17 cellular contexts compared by ENCODE assay signal in the genomic region with DNA sequence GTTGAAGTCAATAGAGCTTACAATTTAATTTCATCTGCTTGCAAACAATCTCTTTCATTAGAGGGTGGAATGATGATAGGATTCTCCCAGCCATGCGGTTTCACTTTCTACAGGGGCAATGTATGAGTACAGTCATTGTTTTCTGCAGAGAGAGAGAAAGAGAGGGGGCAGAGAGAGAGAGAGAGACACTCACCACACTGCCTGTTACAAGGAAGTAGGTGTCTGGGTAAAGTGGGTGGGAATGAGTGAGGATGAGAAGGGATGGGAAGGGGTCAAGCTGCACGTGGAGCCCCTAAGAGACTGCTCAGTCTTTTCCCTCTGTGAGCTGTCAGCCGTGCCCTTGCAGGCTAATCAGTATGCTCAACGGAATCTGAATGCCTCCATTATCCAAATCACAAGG.
DNase-seq lines count a peak whose midpoint lies in the region; ATAC-seq, FAIRE-seq and TF ChIP-seq lines count a peak whose summit lies in the region.
"Had no signal": no experiment of that assay in that cellular context is flagged by ENCODE, and none has a peak within 500 bp of the region (broad histone marks: within the 10 kb centered on the region; RNA-seq: fewer than 3 reads in every experiment).

No MANE protein-coding gene starts in this region.

- H3K9me3 Mint-ChIP-seq in Calu3 (ENCODE audit: low read depth, unreplicated experiment): peaks cover 1% of the 10 kb centered on the region
- H3K9me3 Mint-ChIP-seq in neural crest cell: no peaks in the 10 kb centered on the region
- peaks cover 0 to 11% (median 4%) of the 10 kb centered on the region in 7 donors for H3K9me3 Mint-ChIP-seq in CD14-positive monocyte

- H3K4me3 Mint-ChIP-seq in Calu3 (ENCODE audit: low read depth, unreplicated experiment) (no peak overlapping the region), neural crest cell (peak overlapping the region; percentile 1), CD14-positive monocyte (peak overlapping the region in 1 of 2 donors; percentile 18)

- H3K4me1 Mint-ChIP-seq in Calu3 (ENCODE audit: low read depth, unreplicated experiment) (no peaks in the 10 kb centered on the region), neural crest cell (peaks cover 44% of the 10 kb centered on the region), CD14-positive monocyte (peaks cover 21% of the 10 kb centered on the region)

- intact Hi-C loops in Calu3 (cut with micrococcal nuclease; ENCODE audit: unreplicated experiment): no loop called here
- intact Hi-C loops in CD14-positive monocyte (cut with micrococcal nuclease): no loop called here

- no TSS peak for BruUV-seq in Calu3 (replicated peaks; lab: Mats Ljungman, UMichigan)

- in situ Hi-C loops in astrocyte of the spinal cord (cut with HindIII; ENCODE audit: low sequenced_read_pairs): no loop called here

- ATAC-seq in HG03097 (IDR thresholded peaks at IDR 0.05; ENCODE audit: low FRiP score, unreplicated experiment): no peak

- no peaks in the 10 kb centered on the region for H3K27me3 Mint-ChIP-seq in Calu3 (ENCODE audit: unreplicated experiment)
- no peaks in the 10 kb centered on the region for H3K27me3 Mint-ChIP-seq in neural crest cell (ENCODE audit: low read depth)
- H3K27me3 Mint-ChIP-seq in CD14-positive monocyte (ENCODE audit: low read depth in 3 of 3): peaks cover 28 to 64% (median 46%) of the 10 kb centered on the region in 3 donors

- FAIRE-seq in D721Med (lab: Jason Lieb, UNC): no peak

- CTCF ChIA-PET in Calu3 (lab: Charles Lee): no interaction called here

- no peaks in the 10 kb centered on the region for H3K36me3 Mint-ChIP-seq in Calu3 (ENCODE audit: insufficient read depth, unreplicated experiment)
- H3K36me3 Mint-ChIP-seq in neural crest cell (ENCODE audit: low read depth): no peaks in the 10 kb centered on the region
- H3K36me3 Mint-ChIP-seq in CD14-positive monocyte: no peaks in the 10 kb centered on the region

- H3K4me3 ChIP-seq in astrocyte of the spinal cord (ENCODE audit: low read depth, low read length): no peak overlapping the region
- H3K4me3 ChIP-seq: ovary had no signal

- DNase-seq in Calu3 (peak; percentile 0), NCI-H2081 treated with DMSO at 0.1 percent for 48 hours (lab: John Stamatoyannopoulos, UW) (peak; percentile 13), astrocyte of the spinal cord (ENCODE audit: low read depth, low spot score) (peak; percentile 7), neural crest cell (ENCODE audit: low read depth, low spot score) (peak; percentile 2), D721Med (ENCODE audit: insufficient read length, low spot score) (no peak), CD14-positive monocyte (ENCODE audit: low spot score) (no peak)
- no peak for DNase-seq in effector CD4-positive, alpha-beta T cell
- DNase-seq: activated CD4-positive, alpha-beta T cell treated with anti-CD3 and anti-CD28 coated beads, Interleukin-2, amount 50 U/mL, for 48 hours; aorta; DMS153; HCEC 1CT; mesendoderm; NCI-H1694; ovary; SIG-M5; stimulated activated CD4-positive, alpha-beta T cell treated with anti-CD3 and anti-CD28 coated beads, Interleukin-15, amount 100 ng/mL, for 24 hours had no signal

- TF ChIP-seq CTCF in Calu3 (IDR thresholded peaks at IDR 0.05; ENCODE audit: unreplicated experiment) (no peak), astrocyte of the spinal cord (IDR thresholded peaks at IDR 0.05; ENCODE audit: low read depth, low read length) (no peak), neural crest cell (conservative IDR thresholded peaks at IDR 0.05) (no peak), D721Med (IDR thresholded peaks at IDR 0.05; ENCODE audit: insufficient read depth, missing control alignments) (no peak), CD14-positive monocyte (IDR thresholded peaks at IDR 0.05) (no peak)

- no peak overlapping the region for H3K27ac Mint-ChIP-seq in Calu3 (ENCODE audit: unreplicated experiment)
- H3K27ac Mint-ChIP-seq in neural crest cell (ENCODE audit: unreplicated experiment): peak overlapping the region; percentile 0
- H3K27ac Mint-ChIP-seq in CD14-positive monocyte: no peak overlapping the region

Comparison
In these comparisons a context has a peak if more than half of its experiments do, and no peak if none do; other contexts are left out.
1. DNase-seq: peak in Calu3 (single experiment), NCI-H2081 treated with DMSO at 0.1 percent for 48 hours (single experiment), astrocyte of the spinal cord (single experiment) and neural crest cell (single experiment); none in effector CD4-positive, alpha-beta T cell (single experiment), D721Med (single experiment) and CD14-positive monocyte (single experiment).